19 cellular contexts compared by ENCODE assay signal in genomic region chrX:39528161-39528560, GRCh38.
"Had no signal": no experiment of that assay in that cellular context is flagged by ENCODE, and none has a peak within 500 bp of the region (broad histone marks: within the 10 kb centered on the region; RNA-seq: fewer than 3 reads in every experiment).

No MANE protein-coding gene starts in this region.

- H3K27ac Mint-ChIP-seq: immature natural killer cell, memory B cell, mesothelial cell of epicardium, natural killer cell, neural progenitor cell, progenitor cell of endocrine pancreas had no signal

- H3K27me3 Mint-ChIP-seq: progenitor cell of endocrine pancreas had no signal

- H3K9me3 Mint-ChIP-seq: immature natural killer cell, memory B cell, natural killer cell had no signal

- DNase-seq: effector memory CD4-positive, alpha-beta T cell; gastrocnemius medialis; immature natural killer cell; left lung; lower lobe of right lung; natural killer cell; nucleus accumbens; ovary; right cardiac atrium; small intestine; stimulated activated CD4-positive, alpha-beta T cell treated with anti-CD3 and anti-CD28 coated beads, Interleukin-12 subunit alpha, Interleukin-12 subunit beta, amount 100 ng/mL, for 4 hours; stimulated activated naive CD8-positive, alpha-beta T cell treated with anti-CD3 and anti-CD28 coated beads, Interleukin-15, Interleukin-2, amounts not matched to agents 100 U/mL and 50 U/mL, for 24 hours; thyroid gland; upper lobe of left lung; uterus had no signal

- ATAC-seq: gastrocnemius medialis; left lung; lower lobe of right lung; natural killer cell; right cardiac atrium; stimulated activated naive CD8-positive, alpha-beta T cell treated with anti-CD3 and anti-CD28 coated beads, Interleukin-15, Interleukin-2, amounts not matched to agents 100 U/mL and 50 U/mL, for 24 hours had no signal

- H3K4me3 Mint-ChIP-seq: immature natural killer cell, memory B cell, mesothelial cell of epicardium, natural killer cell, neural progenitor cell had no signal

- H3K36me3 Mint-ChIP-seq: immature natural killer cell, memory B cell, mesothelial cell of epicardium, natural killer cell, neural progenitor cell had no signal

- H3K4me1 Mint-ChIP-seq: immature natural killer cell, memory B cell, natural killer cell had no signal
